ENCODE assay signal across 28 cellular contexts in genomic region chr1:37363535-37363934, GRCh38.
"Had no signal": no experiment of that assay in that cellular context is flagged by ENCODE, and none has a peak within 500 bp of the region (broad histone marks: within the 10 kb centered on the region; RNA-seq: fewer than 3 reads in every experiment).

No MANE protein-coding gene starts in this region.

- H3K27ac ChIP-seq: body of pancreas, colonic mucosa, epithelial cell of prostate, esophagus squamous epithelium, gastroesophageal sphincter had no signal

- H3K4me3 ChIP-seq: body of pancreas, colonic mucosa, esophagus squamous epithelium, gastroesophageal sphincter, heart right ventricle had no signal

- H3K9me3 Mint-ChIP-seq: activated CD8-positive, alpha-beta T cell treated with anti-CD3 and anti-CD28 coated beads for 36 hours had no signal

- H3K4me3 Mint-ChIP-seq: activated CD8-positive, alpha-beta T cell treated with anti-CD3 and anti-CD28 coated beads for 36 hours; activated naive CD8-positive, alpha-beta T cell; activated T-cell treated with anti-CD3 and anti-CD28 coated beads, Interleukin-2, amount 50 U/mL, for 4 hours; activated T-helper 17 cell treated with anti-CD3 and anti-CD28 coated beads, Interleukin-2, amount 50 U/mL, for 72 hours had no signal

- H3K27ac Mint-ChIP-seq: activated CD8-positive, alpha-beta T cell treated with anti-CD3 and anti-CD28 coated beads for 36 hours; activated naive CD8-positive, alpha-beta T cell; activated T-helper 17 cell treated with anti-CD3 and anti-CD28 coated beads, Interleukin-2, amount 50 U/mL, for 72 hours had no signal

- DNase-seq: activated CD4-positive, alpha-beta T cell treated with anti-CD3 and anti-CD28 coated beads for 1 hour; activated CD4-positive, alpha-beta T cell treated with anti-CD3 and anti-CD28 coated beads for 4 hours; activated CD4-positive, alpha-beta T cell treated with anti-CD3 and anti-CD28 coated beads, Interleukin-2, amount 50 U/mL, for 1 hour; activated CD4-positive, alpha-beta T cell treated with anti-CD3 and anti-CD28 coated beads, Interleukin-2, amount 50 U/mL, for 48 hours; activated CD8-positive, alpha-beta memory T cell treated with anti-CD3 and anti-CD28 coated beads for 24 hours; activated CD8-positive, alpha-beta T cell treated with anti-CD3 and anti-CD28 coated beads for 36 hours; activated effector memory CD4-positive, alpha-beta T cell treated with Interleukin-2 at 50 U/mL for 16 hours; activated gamma-delta T cell treated with Interleukin-2 at 50 U/mL for 16 hours; activated naive CD4-positive, alpha-beta T cell treated with anti-CD3 and anti-CD28 coated beads, Interleukin-2, amount 50 U/mL, for 16 hours; activated naive CD4-positive, alpha-beta T cell treated with Interleukin-2 at 50 U/mL for 16 hours; activated T-cell treated with anti-CD3 and anti-CD28 coated beads, Interleukin-2, amount 50 U/mL, for 4 hours; amniotic stem cell; aorta; central memory CD4-positive, alpha-beta T cell; cerebellar nuclear complex; colonic mucosa; effector CD8-positive, alpha-beta T cell; esophagus squamous epithelium; foreskin melanocyte; T-helper 2 cell had no signal

- ATAC-seq: activated CD8-positive, alpha-beta T cell treated with anti-CD3 and anti-CD28 coated beads for 36 hours; activated T-cell treated with anti-CD3 and anti-CD28 coated beads, Interleukin-2, amount 50 U/mL, for 4 hours; activated T-helper 17 cell treated with anti-CD3 and anti-CD28 coated beads, Interleukin-2, amount 50 U/mL, for 72 hours; body of pancreas; gastroesophageal sphincter had no signal

- H3K9me3 ChIP-seq: body of pancreas, colonic mucosa, esophagus squamous epithelium had no signal

- H3K4me1 Mint-ChIP-seq: activated T-helper 17 cell treated with anti-CD3 and anti-CD28 coated beads, Interleukin-2, amount 50 U/mL, for 72 hours had no signal

- H3K36me3 Mint-ChIP-seq: activated naive CD8-positive, alpha-beta T cell had no signal

- H3K27me3 ChIP-seq: body of pancreas, colonic mucosa had no signal

- H3K36me3 ChIP-seq: colonic mucosa, esophagus squamous epithelium, gastroesophageal sphincter, heart right ventricle had no signal

- H3K4me1 ChIP-seq: body of pancreas, colonic mucosa, esophagus squamous epithelium, gastroesophageal sphincter had no signal

- FAIRE-seq: endometrium, endothelial cell of umbilical vein had no signal
